ENCODE assay signal across 1 cellular context in the genomic region with DNA sequence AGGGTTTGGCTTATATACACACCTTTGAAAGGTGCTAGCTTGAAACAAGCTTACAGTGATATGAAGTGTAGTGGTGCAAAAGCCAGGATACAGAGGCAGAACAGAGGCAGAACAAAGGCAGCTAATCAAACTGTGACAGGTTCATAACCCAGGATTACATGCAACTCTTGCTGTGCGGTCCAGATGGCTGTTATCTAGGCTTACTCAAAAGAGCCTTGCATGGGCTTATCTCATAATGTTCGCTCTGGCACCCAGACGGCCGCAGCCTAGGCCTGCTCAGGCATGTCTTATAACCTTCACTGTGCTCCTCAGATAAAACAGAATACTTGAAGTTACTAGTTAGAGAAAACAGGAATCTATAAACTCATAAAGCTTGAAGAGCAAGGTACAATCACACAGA.
TF ChIP-seq lines count a peak whose summit lies in the region.

No MANE protein-coding gene starts in this region.

TF ChIP-seq in K562, 482 proteins besides CTCF, POLR2A, EP300 and RAD21 (continued from another document and continues in another):
- TF ChIP-seq, protein P1, sequence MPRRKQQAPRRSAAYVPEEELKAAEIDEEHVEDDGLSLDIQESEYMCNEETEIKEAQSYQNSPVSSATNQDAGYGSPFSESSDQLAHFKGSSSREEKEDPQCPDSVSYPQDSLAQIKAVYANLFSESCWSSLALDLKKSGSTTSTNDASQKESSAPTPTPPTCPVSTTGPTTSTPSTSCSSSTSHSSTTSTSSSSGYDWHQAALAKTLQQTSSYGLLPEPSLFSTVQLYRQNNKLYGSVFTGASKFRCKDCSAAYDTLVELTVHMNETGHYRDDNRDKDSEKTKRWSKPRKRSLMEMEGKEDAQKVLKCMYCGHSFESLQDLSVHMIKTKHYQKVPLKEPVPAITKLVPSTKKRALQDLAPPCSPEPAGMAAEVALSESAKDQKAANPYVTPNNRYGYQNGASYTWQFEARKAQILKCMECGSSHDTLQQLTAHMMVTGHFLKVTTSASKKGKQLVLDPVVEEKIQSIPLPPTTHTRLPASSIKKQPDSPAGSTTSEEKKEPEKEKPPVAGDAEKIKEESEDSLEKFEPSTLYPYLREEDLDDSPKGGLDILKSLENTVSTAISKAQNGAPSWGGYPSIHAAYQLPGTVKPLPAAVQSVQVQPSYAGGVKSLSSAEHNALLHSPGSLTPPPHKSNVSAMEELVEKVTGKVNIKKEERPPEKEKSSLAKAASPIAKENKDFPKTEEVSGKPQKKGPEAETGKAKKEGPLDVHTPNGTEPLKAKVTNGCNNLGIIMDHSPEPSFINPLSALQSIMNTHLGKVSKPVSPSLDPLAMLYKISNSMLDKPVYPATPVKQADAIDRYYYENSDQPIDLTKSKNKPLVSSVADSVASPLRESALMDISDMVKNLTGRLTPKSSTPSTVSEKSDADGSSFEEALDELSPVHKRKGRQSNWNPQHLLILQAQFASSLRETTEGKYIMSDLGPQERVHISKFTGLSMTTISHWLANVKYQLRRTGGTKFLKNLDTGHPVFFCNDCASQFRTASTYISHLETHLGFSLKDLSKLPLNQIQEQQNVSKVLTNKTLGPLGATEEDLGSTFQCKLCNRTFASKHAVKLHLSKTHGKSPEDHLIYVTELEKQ (CRISPR knock-in tag; IDR thresholded peaks at IDR 0.05) = no peak
- TF ChIP-seq CHD1 (IDR thresholded peaks at IDR 0.05; ENCODE audit: low read length) (no peak), KLF6 (CRISPR knock-in tag; IDR thresholded peaks at IDR 0.05; ENCODE audit: borderline replicate concordance) (no peak), HDAC3 (IDR thresholded peaks at IDR 0.05; ENCODE audit: borderline replicate concordance, partially characterized antibody) (peak; percentile 95), ZNF561 (CRISPR knock-in tag; conservative IDR thresholded peaks at IDR 0.05) (no peak), HDAC2 (IDR thresholded peaks at IDR 0.05) (peak; percentile 88), SRF (CRISPR knock-in tag; IDR thresholded peaks at IDR 0.05) (no peak), SMAD3 (CRISPR knock-in tag; conservative IDR thresholded peaks at IDR 0.05) (peak; percentile 74; the same call in 1 of the 2 replicates), ZNF57 (CRISPR knock-in tag; IDR thresholded peaks at IDR 0.05) (no peak), POU5F1 (IDR thresholded peaks at IDR 0.05; ENCODE audit: borderline replicate concordance, low read depth, low read length, partially characterized antibody) (no peak), SOX6 (IDR thresholded peaks at IDR 0.05) (peak; percentile 100), ETS2 (tag; IDR thresholded peaks at IDR 0.05; ENCODE audit: borderline replicate concordance, poor library complexity, severe bottlenecking) (no peak), ZSCAN29 (IDR thresholded peaks at IDR 0.05) (peak; percentile 33; the same call in 1 of the 2 replicates), GTF2E2 (tag; IDR thresholded peaks at IDR 0.05) (no peak; the same call in 1 of the 2 replicates), RHOXF2B (CRISPR knock-in tag; conservative IDR thresholded peaks at IDR 0.05) (no peak), CTBP1 (IDR thresholded peaks at IDR 0.05; ENCODE audit: borderline replicate concordance) (peak; percentile 81; the same call in 1 of the 2 replicates), TRIM28 (IDR thresholded peaks at IDR 0.05) (peak; percentile 61; the same call in 1 of the 2 replicates), RBM22 (IDR thresholded peaks at IDR 0.05; ENCODE audit: low read depth, low read length, poor library complexity, severe bottlenecking) (no peak), XRCC3 (IDR thresholded peaks at IDR 0.05) (no peak), GABPA (tag; conservative IDR thresholded peaks at IDR 0.05; ENCODE audit: low read depth) (0 out of 2 replicates have a peak, but pooled peaks have one; percentile 33), ZNF197 (CRISPR knock-in tag; IDR thresholded peaks at IDR 0.05; ENCODE audit: low read depth) (peak; percentile 80; the same call in 1 of the 2 replicates), PTBP1 (IDR thresholded peaks at IDR 0.05; ENCODE audit: low read depth, low read length) (0 out of 2 replicates have a peak, but pooled peaks have one; percentile 40), HMGN3 (IDR thresholded peaks at IDR 0.05; ENCODE audit: borderline replicate concordance, extremely low read depth, insufficient read length, low read depth, low read length) (peak; percentile 91), RFX1 (IDR thresholded peaks at IDR 0.05) (no peak), CREBBP (IDR thresholded peaks at IDR 0.05; ENCODE audit: low read depth, low read length) (no peak), PHF20 (IDR thresholded peaks at IDR 0.05; ENCODE audit: partially characterized antibody) (no peak), NR1H2 (CRISPR knock-in tag; IDR thresholded peaks at IDR 0.05) (no peak), ZBTB1 (CRISPR knock-in tag; IDR thresholded peaks at IDR 0.05; ENCODE audit: borderline replicate concordance, low read depth) (no peak), EWSR1 (IDR thresholded peaks at IDR 0.05; ENCODE audit: borderline replicate concordance, low read depth, partially characterized antibody) (no peak), PCBP1 (IDR thresholded peaks at IDR 0.05; ENCODE audit: low read depth, low read length, poor library complexity, severe bottlenecking) (no peak), ADNP (tag; IDR thresholded peaks at IDR 0.05) (peak; percentile 38; the same call in 1 of the 2 replicates), XRCC5 (IDR thresholded peaks at IDR 0.05; ENCODE audit: low read depth, low read length) (no peak), MECOM (CRISPR knock-in tag; IDR thresholded peaks at IDR 0.05) (peak; percentile 28; the same call in 1 of the 2 replicates), KLF16 (IDR thresholded peaks at IDR 0.05) (peak; percentile 99), ZNF143 (CRISPR knock-in tag; IDR thresholded peaks at IDR 0.05) (no peak), NFIC (IDR thresholded peaks at IDR 0.05) (peak; percentile 97)
- TF ChIP-seq, protein P2, sequence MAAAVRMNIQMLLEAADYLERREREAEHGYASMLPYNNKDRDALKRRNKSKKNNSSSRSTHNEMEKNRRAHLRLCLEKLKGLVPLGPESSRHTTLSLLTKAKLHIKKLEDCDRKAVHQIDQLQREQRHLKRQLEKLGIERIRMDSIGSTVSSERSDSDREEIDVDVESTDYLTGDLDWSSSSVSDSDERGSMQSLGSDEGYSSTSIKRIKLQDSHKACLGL (CRISPR knock-in tag; IDR thresholded peaks at IDR 0.05; ENCODE audit: borderline replicate concordance, poor library complexity, severe bottlenecking) = no peak
- TF ChIP-seq, protein P3, sequence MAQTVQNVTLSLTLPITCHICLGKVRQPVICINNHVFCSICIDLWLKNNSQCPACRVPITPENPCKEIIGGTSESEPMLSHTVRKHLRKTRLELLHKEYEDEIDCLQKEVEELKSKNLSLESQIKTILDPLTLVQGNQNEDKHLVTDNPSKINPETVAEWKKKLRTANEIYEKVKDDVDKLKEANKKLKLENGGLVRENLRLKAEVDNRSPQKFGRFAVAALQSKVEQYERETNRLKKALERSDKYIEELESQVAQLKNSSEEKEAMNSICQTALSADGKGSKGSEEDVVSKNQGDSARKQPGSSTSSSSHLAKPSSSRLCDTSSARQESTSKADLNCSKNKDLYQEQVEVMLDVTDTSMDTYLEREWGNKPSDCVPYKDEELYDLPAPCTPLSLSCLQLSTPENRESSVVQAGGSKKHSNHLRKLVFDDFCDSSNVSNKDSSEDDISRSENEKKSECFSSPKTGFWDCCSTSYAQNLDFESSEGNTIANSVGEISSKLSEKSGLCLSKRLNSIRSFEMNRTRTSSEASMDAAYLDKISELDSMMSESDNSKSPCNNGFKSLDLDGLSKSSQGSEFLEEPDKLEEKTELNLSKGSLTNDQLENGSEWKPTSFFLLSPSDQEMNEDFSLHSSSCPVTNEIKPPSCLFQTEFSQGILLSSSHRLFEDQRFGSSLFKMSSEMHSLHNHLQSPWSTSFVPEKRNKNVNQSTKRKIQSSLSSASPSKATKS (CRISPR knock-in tag; IDR thresholded peaks at IDR 0.05) = no peak
- TF ChIP-seq, protein P4, sequence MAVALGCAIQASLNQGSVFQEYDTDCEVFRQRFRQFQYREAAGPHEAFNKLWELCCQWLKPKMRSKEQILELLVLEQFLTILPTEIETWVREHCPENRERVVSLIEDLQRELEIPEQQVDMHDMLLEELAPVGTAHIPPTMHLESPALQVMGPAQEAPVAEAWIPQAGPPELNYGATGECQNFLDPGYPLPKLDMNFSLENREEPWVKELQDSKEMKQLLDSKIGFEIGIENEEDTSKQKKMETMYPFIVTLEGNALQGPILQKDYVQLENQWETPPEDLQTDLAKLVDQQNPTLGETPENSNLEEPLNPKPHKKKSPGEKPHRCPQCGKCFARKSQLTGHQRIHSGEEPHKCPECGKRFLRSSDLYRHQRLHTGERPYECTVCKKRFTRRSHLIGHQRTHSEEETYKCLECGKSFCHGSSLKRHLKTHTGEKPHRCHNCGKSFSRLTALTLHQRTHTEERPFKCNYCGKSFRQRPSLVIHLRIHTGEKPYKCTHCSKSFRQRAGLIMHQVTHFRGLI (CRISPR knock-in tag; IDR thresholded peaks at IDR 0.05) = peak; percentile 20; the same call in 1 of the 2 replicates
- TF ChIP-seq, protein P5, sequence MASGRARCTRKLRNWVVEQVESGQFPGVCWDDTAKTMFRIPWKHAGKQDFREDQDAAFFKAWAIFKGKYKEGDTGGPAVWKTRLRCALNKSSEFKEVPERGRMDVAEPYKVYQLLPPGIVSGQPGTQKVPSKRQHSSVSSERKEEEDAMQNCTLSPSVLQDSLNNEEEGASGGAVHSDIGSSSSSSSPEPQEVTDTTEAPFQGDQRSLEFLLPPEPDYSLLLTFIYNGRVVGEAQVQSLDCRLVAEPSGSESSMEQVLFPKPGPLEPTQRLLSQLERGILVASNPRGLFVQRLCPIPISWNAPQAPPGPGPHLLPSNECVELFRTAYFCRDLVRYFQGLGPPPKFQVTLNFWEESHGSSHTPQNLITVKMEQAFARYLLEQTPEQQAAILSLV (tag; IDR thresholded peaks at IDR 0.05) = no peak
- TF ChIP-seq, protein P6, sequence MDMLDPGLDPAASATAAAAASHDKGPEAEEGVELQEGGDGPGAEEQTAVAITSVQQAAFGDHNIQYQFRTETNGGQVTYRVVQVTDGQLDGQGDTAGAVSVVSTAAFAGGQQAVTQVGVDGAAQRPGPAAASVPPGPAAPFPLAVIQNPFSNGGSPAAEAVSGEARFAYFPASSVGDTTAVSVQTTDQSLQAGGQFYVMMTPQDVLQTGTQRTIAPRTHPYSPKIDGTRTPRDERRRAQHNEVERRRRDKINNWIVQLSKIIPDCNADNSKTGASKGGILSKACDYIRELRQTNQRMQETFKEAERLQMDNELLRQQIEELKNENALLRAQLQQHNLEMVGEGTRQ (CRISPR knock-in tag; IDR thresholded peaks at IDR 0.05) = no peak
- TF ChIP-seq, protein P7, sequence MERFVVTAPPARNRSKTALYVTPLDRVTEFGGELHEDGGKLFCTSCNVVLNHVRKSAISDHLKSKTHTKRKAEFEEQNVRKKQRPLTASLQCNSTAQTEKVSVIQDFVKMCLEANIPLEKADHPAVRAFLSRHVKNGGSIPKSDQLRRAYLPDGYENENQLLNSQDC (CRISPR knock-in tag; IDR thresholded peaks at IDR 0.05) = no peak
- TF ChIP-seq, protein P8, sequence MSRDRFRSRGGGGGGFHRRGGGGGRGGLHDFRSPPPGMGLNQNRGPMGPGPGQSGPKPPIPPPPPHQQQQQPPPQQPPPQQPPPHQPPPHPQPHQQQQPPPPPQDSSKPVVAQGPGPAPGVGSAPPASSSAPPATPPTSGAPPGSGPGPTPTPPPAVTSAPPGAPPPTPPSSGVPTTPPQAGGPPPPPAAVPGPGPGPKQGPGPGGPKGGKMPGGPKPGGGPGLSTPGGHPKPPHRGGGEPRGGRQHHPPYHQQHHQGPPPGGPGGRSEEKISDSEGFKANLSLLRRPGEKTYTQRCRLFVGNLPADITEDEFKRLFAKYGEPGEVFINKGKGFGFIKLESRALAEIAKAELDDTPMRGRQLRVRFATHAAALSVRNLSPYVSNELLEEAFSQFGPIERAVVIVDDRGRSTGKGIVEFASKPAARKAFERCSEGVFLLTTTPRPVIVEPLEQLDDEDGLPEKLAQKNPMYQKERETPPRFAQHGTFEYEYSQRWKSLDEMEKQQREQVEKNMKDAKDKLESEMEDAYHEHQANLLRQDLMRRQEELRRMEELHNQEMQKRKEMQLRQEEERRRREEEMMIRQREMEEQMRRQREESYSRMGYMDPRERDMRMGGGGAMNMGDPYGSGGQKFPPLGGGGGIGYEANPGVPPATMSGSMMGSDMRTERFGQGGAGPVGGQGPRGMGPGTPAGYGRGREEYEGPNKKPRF (IDR thresholded peaks at IDR 0.05; ENCODE audit: low read depth, low read length) = no peak
- TF ChIP-seq, protein P9, sequence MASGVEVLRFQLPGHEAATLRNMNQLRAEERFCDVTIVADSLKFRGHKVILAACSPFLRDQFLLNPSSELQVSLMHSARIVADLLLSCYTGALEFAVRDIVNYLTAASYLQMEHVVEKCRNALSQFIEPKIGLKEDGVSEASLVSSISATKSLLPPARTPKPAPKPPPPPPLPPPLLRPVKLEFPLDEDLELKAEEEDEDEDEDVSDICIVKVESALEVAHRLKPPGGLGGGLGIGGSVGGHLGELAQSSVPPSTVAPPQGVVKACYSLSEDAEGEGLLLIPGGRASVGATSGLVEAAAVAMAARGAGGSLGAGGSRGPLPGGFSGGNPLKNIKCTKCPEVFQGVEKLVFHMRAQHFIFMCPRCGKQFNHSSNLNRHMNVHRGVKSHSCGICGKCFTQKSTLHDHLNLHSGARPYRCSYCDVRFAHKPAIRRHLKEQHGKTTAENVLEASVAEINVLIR (CRISPR knock-in tag; IDR thresholded peaks at IDR 0.05) = no peak
- TF ChIP-seq, protein P10, sequence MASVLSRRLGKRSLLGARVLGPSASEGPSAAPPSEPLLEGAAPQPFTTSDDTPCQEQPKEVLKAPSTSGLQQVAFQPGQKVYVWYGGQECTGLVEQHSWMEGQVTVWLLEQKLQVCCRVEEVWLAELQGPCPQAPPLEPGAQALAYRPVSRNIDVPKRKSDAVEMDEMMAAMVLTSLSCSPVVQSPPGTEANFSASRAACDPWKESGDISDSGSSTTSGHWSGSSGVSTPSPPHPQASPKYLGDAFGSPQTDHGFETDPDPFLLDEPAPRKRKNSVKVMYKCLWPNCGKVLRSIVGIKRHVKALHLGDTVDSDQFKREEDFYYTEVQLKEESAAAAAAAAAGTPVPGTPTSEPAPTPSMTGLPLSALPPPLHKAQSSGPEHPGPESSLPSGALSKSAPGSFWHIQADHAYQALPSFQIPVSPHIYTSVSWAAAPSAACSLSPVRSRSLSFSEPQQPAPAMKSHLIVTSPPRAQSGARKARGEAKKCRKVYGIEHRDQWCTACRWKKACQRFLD (CRISPR knock-in tag; IDR thresholded peaks at IDR 0.05) = peak; percentile 97
- TF ChIP-seq, protein P11, sequence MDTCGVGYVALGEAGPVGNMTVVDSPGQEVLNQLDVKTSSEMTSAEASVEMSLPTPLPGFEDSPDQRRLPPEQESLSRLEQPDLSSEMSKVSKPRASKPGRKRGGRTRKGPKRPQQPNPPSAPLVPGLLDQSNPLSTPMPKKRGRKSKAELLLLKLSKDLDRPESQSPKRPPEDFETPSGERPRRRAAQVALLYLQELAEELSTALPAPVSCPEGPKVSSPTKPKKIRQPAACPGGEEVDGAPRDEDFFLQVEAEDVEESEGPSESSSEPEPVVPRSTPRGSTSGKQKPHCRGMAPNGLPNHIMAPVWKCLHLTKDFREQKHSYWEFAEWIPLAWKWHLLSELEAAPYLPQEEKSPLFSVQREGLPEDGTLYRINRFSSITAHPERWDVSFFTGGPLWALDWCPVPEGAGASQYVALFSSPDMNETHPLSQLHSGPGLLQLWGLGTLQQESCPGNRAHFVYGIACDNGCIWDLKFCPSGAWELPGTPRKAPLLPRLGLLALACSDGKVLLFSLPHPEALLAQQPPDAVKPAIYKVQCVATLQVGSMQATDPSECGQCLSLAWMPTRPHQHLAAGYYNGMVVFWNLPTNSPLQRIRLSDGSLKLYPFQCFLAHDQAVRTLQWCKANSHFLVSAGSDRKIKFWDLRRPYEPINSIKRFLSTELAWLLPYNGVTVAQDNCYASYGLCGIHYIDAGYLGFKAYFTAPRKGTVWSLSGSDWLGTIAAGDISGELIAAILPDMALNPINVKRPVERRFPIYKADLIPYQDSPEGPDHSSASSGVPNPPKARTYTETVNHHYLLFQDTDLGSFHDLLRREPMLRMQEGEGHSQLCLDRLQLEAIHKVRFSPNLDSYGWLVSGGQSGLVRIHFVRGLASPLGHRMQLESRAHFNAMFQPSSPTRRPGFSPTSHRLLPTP (IDR thresholded peaks at IDR 0.05; ENCODE audit: borderline replicate concordance, extremely low read depth, insufficient read length) = no peak
